Comparison of ENCODE assay signal across 14 cellular contexts in the genomic region with DNA sequence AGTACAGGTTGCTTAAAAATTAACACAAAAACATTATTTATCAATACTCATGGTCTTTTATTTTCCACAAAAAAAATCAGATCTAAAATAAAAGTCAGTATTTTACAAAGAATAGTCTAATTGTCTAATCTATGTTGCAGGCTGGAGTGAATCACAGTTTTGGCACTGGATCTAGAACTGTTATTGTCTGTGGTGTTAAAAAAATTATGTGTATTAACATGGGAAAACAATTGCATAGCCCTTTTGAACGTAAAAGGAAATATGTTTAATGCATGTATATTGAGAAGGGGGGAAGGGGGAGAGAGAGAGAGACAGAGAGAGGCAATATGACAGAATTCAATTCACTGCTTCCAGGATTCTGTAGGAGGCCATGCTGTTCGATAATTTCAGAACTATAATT.
"Had no signal": no experiment of that assay in that cellular context is flagged by ENCODE, and none has a peak within 500 bp of the region (broad histone marks: within the 10 kb centered on the region; RNA-seq: fewer than 3 reads in every experiment).

No MANE protein-coding gene starts in this region.

- H3K27ac ChIP-seq: body of pancreas, colonic mucosa, parathyroid adenoma, spleen, tibial nerve, uterus, WERI-Rb-1 had no signal

- DNase-seq: activated CD4-positive, alpha-beta T cell treated with anti-CD3 and anti-CD28 coated beads for 1 hour; central memory CD4-positive, alpha-beta T cell; colonic mucosa; immature natural killer cell; kidney glomerular epithelial cell; naive thymus-derived CD8-positive, alpha-beta T cell; retina; spleen; stimulated activated naive B cell treated with anti-CD40 and anti-IgM and Interleukin-4, amounts not matched to agents 10 μg/mL and 1 μg/mL and 100 μg/mL, for 72 hours; uterus had no signal

- ATAC-seq: body of pancreas; naive thymus-derived CD8-positive, alpha-beta T cell; stimulated activated naive B cell treated with anti-CD40 and anti-IgM and Interleukin-4, amounts not matched to agents 10 μg/mL and 1 μg/mL and 100 μg/mL, for 72 hours had no signal
